Comparison of ENCODE assay signal across 8 cellular contexts in the genomic region with DNA sequence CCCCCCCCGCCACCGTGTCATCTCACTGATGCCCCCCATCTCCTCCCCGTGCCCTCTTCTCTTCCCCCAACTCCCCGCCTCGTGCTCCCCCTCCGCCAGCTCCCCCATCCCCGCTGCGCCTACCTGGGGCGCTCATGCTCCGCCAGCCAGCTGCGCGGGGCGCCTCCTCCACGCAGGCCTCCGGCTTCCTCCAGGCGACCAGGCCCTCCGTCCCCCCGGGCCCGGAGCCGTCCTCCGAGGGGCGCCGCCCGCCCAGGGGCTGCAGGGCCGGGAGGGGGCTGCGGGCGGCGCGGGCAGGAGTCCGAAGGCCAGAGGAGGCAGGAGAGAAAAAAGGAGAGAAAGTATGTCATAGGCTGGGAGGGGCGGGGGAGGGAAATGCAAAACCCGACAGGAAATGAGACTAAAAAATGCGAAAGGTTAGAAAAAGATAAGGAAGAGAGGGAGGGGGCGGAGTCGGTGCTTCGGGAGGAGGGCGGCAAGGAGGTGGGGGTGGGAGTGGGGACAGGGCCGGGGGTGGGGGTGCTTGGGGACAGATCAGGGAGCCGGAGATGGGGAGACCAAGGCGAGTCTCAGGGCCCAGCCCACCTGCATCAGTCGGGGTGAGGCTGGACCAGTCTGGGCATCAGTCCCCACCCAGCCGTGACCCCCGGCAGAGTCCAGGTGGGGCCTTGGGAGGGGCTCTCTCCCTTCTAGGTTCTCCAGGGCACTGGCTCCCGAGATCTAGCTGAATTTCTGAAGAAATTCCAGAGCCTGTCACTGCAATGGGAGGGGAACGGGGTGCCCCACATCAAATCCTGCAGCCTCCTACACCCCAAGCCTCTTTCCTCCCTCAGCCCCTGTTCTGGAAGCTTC. TPM values are rescaled to one million over a fixed set of nuclear protein-coding genes. Genes with fewer than 3 reads are reported as not detected.
DNase-seq lines count a peak whose midpoint lies in the region; ATAC-seq and TF ChIP-seq lines count a peak whose summit lies in the region.

A gene (minus strand): TSS at position 324 of the 852 bp plus-strand sequence. CDS start 85,361 bp downstream, outside the sequence.

- H3K36me3 ChIP-seq in stomach (no peaks in the 10 kb centered on the region), body of pancreas (replicated peaks in 1 of 2; ENCODE audit: insufficient read depth in 1 of 2, low read depth in 2 of 2) (no peaks in the 10 kb centered on the region)

- TF ChIP-seq CTCF in stomach (IDR thresholded peaks at IDR 0.05) (no peak), body of pancreas (IDR thresholded peaks at IDR 0.05) (no peak)

- peaks cover 0 to 34% (median 17%) of the 10 kb centered on the region in 3 donors for H3K27me3 ChIP-seq in stomach
- H3K27me3 ChIP-seq in body of pancreas = no peaks in the 10 kb centered on the region

- H3K27ac ChIP-seq in stomach = peak within 1 kb of the TSS; percentile 22 to 72 (median 56)
- H3K27ac ChIP-seq in body of pancreas = no peak within 1 kb of the TSS

- intact Hi-C loops in stomach (cut with DNase I; ENCODE audit: low total_unique reads) (no loop called here), body of pancreas (cut with DNase I) (no loop called here)

- DNase-seq in activated T-cell treated with anti-CD3 and anti-CD28 coated beads for 4 hours = peak; percentile 44
- peak; percentile 79 for DNase-seq in iPS-NIHi11 (ENCODE audit: low spot score)
- DNase-seq in stomach = no peak
- no peak for DNase-seq in body of pancreas
- no peak for DNase-seq in NCI-H1417 treated with DMSO at 0.1 percent for 48 hours (lab: John Stamatoyannopoulos, UW)
- no peak for DNase-seq in HK-2 (ENCODE audit: unreplicated experiment)

- ATAC-seq in HG03571 (IDR thresholded peaks at IDR 0.05; ENCODE audit: unreplicated experiment) = peak; percentile 23
- ATAC-seq in body of pancreas = no peak

- H3K9me3 ChIP-seq in stomach (no peaks in the 10 kb centered on the region), body of pancreas (no peaks in the 10 kb centered on the region)

- H3K4me3 ChIP-seq in stomach (peak within 1 kb of the TSS; percentile 29 to 50 (median 44)), body of pancreas (no peak within 1 kb of the TSS)

- no peak for TF ChIP-seq EP300 in stomach (IDR thresholded peaks at IDR 0.05)

- TF ChIP-seq POLR2A in GM15510 (IDR thresholded peaks at IDR 0.05; ENCODE audit: borderline replicate concordance, extremely low read depth, insufficient read length) (peak; percentile 49), stomach (IDR thresholded peaks at IDR 0.05) (no peak), body of pancreas (IDR thresholded peaks at IDR 0.05) (no peak)

- WGBS in stomach, 5 donors = 6 to 7% (median 7%) methylated on average over 26 to 45 of the region's 45 CpGs
- WGBS in body of pancreas, 2 donors = 11 to 14% methylated on average over 17 to 28 of the region's 45 CpGs

- H3K4me1 ChIP-seq in stomach = peaks cover 0 to 15% (median 5%) of the 10 kb centered on the region in 4 donors
- no peaks in the 10 kb centered on the region for H3K4me1 ChIP-seq in body of pancreas

RNA-seq across cellular contexts. Expression of the gene that starts here (rescaled TPM):
- 1 to 10 TPM in 3 of 5 donors, under 1 TPM in 1, not detected in 1; 0.45 to 9.7 (median 4.3) TPM for total RNA-seq in stomach
- polyA plus RNA-seq in stomach = 1 to 10 TPM; 1.4 to 1.8 (median 1.7) TPM
- total RNA-seq in body of pancreas = 1 to 10 TPM; 2.0 to 3.4 TPM

Comparison
In these comparisons a context has a peak if more than half of its experiments do, and no peak if none do; other contexts are left out.
1. DNase-seq: peak in activated T-cell treated with anti-CD3 and anti-CD28 coated beads for 4 hours (single experiment) and iPS-NIHi11 (single experiment); none in stomach (single experiment), body of pancreas (0 of 4), NCI-H1417 treated with DMSO at 0.1 percent for 48 hours (single experiment) and HK-2 (single experiment).
2. H3K27ac ChIP-seq: peak in stomach (5 of 5); none in body of pancreas (0 of 4).
3. H3K4me3 ChIP-seq: peak in stomach (4 of 4); none in body of pancreas (0 of 2).